ENCODE assay signal across 22 cellular contexts in the genomic region with DNA sequence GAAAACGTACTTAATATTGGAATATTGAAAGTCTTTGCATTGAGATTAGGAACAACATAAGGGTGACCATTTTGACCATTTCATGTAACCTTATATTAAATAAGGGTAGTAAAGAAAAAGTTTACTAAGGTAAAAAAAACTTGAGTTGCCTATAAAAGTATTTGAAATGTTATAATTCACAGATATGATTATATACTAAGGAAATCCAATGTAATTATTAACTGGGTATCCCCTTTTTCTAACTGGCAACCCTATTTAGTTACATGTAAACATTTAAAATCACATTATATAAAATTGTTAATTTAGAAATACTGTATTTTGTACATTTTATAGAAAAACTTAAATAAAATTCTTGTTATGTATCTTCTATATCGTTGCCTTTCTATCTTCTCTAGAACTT.
A peak's percentile ranks its signal among the peaks of the same experiment; 100 is the strongest.
DNase-seq lines count a peak whose midpoint lies in the region; ATAC-seq, FAIRE-seq and TF ChIP-seq lines count a peak whose summit lies in the region.
"Had no signal": no experiment of that assay in that cellular context is flagged by ENCODE, and none has a peak within 500 bp of the region (broad histone marks: within the 10 kb centered on the region; RNA-seq: fewer than 3 reads in every experiment).

No MANE protein-coding gene starts in this region.

- TF ChIP-seq POLR2A in K562 (conservative IDR thresholded peaks at IDR 0.05) (no peak), vagina (IDR thresholded peaks at IDR 0.05) (no peak)

- intact Hi-C loops in K562 (cut with micrococcal nuclease): no loop called here
- intact Hi-C loops in vagina (cut with DNase I): no loop called here
- intact Hi-C loops in kidney (cut with DNase I): no loop called here

- no TSS peak for BruUV-seq in K562 (replicated peaks; lab: Mats Ljungman, UMichigan)

- H3K9me3 Mint-ChIP-seq in mesothelial cell of epicardium: peaks cover 25% of the 10 kb centered on the region

- peaks cover 33% of the 10 kb centered on the region for H3K9me3 ChIP-seq in K562 (replicated peaks; ENCODE audit: control insufficient read depth, insufficient read depth, low read depth, low read length)
- peaks cover 17% of the 10 kb centered on the region for H3K9me3 ChIP-seq in vagina
- peaks cover 9 to 13% of the 10 kb centered on the region in 2 donors for H3K9me3 ChIP-seq in kidney (ENCODE audit: control insufficient read depth in 1 of 2, low read length in 2 of 2)

- no peak for DNase-seq in RCC 7860 (ENCODE audit: low spot score)
- DNase-seq in K562 (ENCODE audit: extremely low read depth in 1 of 4, low spot score in 3 of 4): no peak
- no peak for DNase-seq in mesothelial cell of epicardium (ENCODE audit: low spot score in 2 of 2, unreplicated experiment in 2 of 2)
- DNase-seq in NCI-H526 (lab: John Stamatoyannopoulos, UW): no peak
- no peak for DNase-seq in vagina (ENCODE audit: extremely low spot score in 2 of 2)
- DNase-seq in kidney: no peak
- DNase-seq: ACHN; BE2C; C1 segment of cervical spinal cord; CD4-positive, CD25-positive, alpha-beta regulatory T cell; CD8-positive, alpha-beta memory T cell; COR-L47; GDM1; H7; HFFc6; IMR-90 had no signal

- no peaks in the 10 kb centered on the region for H3K27me3 Mint-ChIP-seq in mesothelial cell of epicardium (ENCODE audit: low read depth)
- H3K27me3 Mint-ChIP-seq: CD4-positive, CD25-positive, alpha-beta regulatory T cell; CD8-positive, alpha-beta memory T cell had no signal

- TF ChIP-seq RAD21 in K562 (CRISPR knock-in tag; conservative IDR thresholded peaks at IDR 0.05 in 1 of 2, IDR thresholded peaks at IDR 0.05 in 1 of 2): no peak

- FAIRE-seq in RCC 7860 (lab: Jason Lieb, UNC) (peak; percentile 57), K562 (lab: Jason Lieb, UNC) (no peak), kidney (lab: Jason Lieb, UNC) (no peak)
- FAIRE-seq: D721Med, GM12892, GM18507 had no signal

- in situ Hi-C loops in K562 (cut with MboI): no loop called here

- H3K4me1 ChIP-seq in K562 (replicated peaks in 1 of 2; ENCODE audit: control insufficient read depth in 2 of 2, insufficient read depth in 2 of 2, low read length in 2 of 2): no peaks in the 10 kb centered on the region; a peak in 1 of 5 replicates
- H3K4me1 ChIP-seq in vagina: no peaks in the 10 kb centered on the region
- H3K4me1 ChIP-seq in kidney (ENCODE audit: control insufficient read depth in 1 of 2, insufficient read depth in 1 of 2, low read depth in 1 of 2, low read length in 2 of 2): no peaks in the 10 kb centered on the region
- H3K4me1 ChIP-seq: BE2C had no signal

- CTCF ChIA-PET in K562 (lab: Yijun Ruan, JAX; ENCODE audit: low intra/inter-chr PET ratio): no interaction called here

- peaks cover 87% of the 10 kb centered on the region for H3K36me3 ChIP-seq in K562 (ENCODE audit: control insufficient read depth, insufficient read depth, low read length)
- peaks cover 0 to 65% of the 10 kb centered on the region in 2 donors for H3K36me3 ChIP-seq in vagina
- H3K36me3 ChIP-seq in kidney (ENCODE audit: control insufficient read depth in 1 of 2, insufficient read depth in 2 of 2, low read length in 2 of 2): peaks cover 8 to 21% of the 10 kb centered on the region in 2 donors

- H3K4me3 Mint-ChIP-seq in mesothelial cell of epicardium: no peak overlapping the region
- H3K4me3 Mint-ChIP-seq: CD4-positive, CD25-positive, alpha-beta regulatory T cell; CD8-positive, alpha-beta memory T cell; GM23338; HFFc6 had no signal

- TF ChIP-seq CTCF in K562 (IDR thresholded peaks at IDR 0.05 in 2 of 3, conservative IDR thresholded peaks at IDR 0.05 in 1 of 3; ENCODE audit: insufficient read depth in 2 of 3, low read depth in 1 of 3, low read length in 3 of 3) (no peak), mesothelial cell of epicardium (IDR thresholded peaks at IDR 0.05; ENCODE audit: unreplicated experiment) (no peak), vagina (IDR thresholded peaks at IDR 0.05) (no peak), kidney (IDR thresholded peaks at IDR 0.05; ENCODE audit: borderline replicate concordance, extremely low read depth, insufficient read depth) (no peak)

- peak overlapping the region; percentile 21 for H3K27ac Mint-ChIP-seq in mesothelial cell of epicardium
- H3K27ac Mint-ChIP-seq: CD4-positive, CD25-positive, alpha-beta regulatory T cell; CD8-positive, alpha-beta memory T cell; GM23338; HFFc6 had no signal

- H3K4me1 Mint-ChIP-seq in mesothelial cell of epicardium: no peaks in the 10 kb centered on the region
- H3K4me1 Mint-ChIP-seq: CD4-positive, CD25-positive, alpha-beta regulatory T cell; CD8-positive, alpha-beta memory T cell; GM23338 had no signal

- no peaks in the 10 kb centered on the region for H4K20me1 ChIP-seq in K562 (replicated peaks; ENCODE audit: control insufficient read depth, insufficient read depth, low read length)

- H3K9ac ChIP-seq in K562 (ENCODE audit: insufficient read depth in 1 of 2, low read depth in 2 of 2, low read length in 2 of 2): no peak overlapping the region
- no peak overlapping the region for H3K9ac ChIP-seq in kidney (ENCODE audit: low read length in 2 of 2)

- no peak overlapping the region for H2AFZ ChIP-seq in K562 (ENCODE audit: low read depth, low read length)
- H2AFZ ChIP-seq: GM23338 had no signal

- H3K9me1 ChIP-seq in K562 (ENCODE audit: control insufficient read depth, insufficient read depth, low read length): no peaks in the 10 kb centered on the region

- peaks cover 74% of the 10 kb centered on the region for H3K36me3 Mint-ChIP-seq in mesothelial cell of epicardium

- no peak for TF ChIP-seq EP300 in K562 (IDR thresholded peaks at IDR 0.05; ENCODE audit: low read length)

- H3K4me3 ChIP-seq in K562 (no peak overlapping the region), vagina (no peak overlapping the region), kidney (ENCODE audit: low read length in 2 of 2) (no peak overlapping the region)
- H3K4me3 ChIP-seq: GM23338 had no signal

- no peak for ATAC-seq in K562
- ATAC-seq: GM23338, HCT116 had no signal

- H3K79me2 ChIP-seq in K562 (ENCODE audit: control insufficient read depth, insufficient read depth, low read length): no peaks in the 10 kb centered on the region

- no peaks in the 10 kb centered on the region for H3K27me3 ChIP-seq in K562 (ENCODE audit: control insufficient read depth in 2 of 2, insufficient read depth in 2 of 2, low read length in 2 of 2)
- H3K27me3 ChIP-seq in vagina: no peaks in the 10 kb centered on the region
- H3K27me3 ChIP-seq: BE2C had no signal

- POLR2A ChIA-PET in K562 (lab: Yijun Ruan, JAX): no interaction called here

- H3K27ac ChIP-seq in K562 (ENCODE audit: extremely low read depth, low read depth, low read length) (no peak overlapping the region), vagina (no peak overlapping the region), kidney (ENCODE audit: low read depth in 2 of 2, low read length in 2 of 2) (no peak overlapping the region)
- H3K27ac ChIP-seq: HL-60 had no signal

- 98% methylated on average over 2 of the region's 2 CpGs for WGBS in K562 (ENCODE audit: insufficient coverage, low coverage, missing lambda C conversion rate)

- H3K4me2 ChIP-seq in K562 (ENCODE audit: insufficient read depth, low read length): no peak overlapping the region
- H3K4me2 ChIP-seq: GM23338 had no signal

TF ChIP-seq in K562, 482 proteins besides CTCF, POLR2A, EP300 and RAD21:
- TF ChIP-seq RBM22 (IDR thresholded peaks at IDR 0.05; ENCODE audit: low read depth, low read length, poor library complexity, severe bottlenecking) (peak; percentile 51), CREM (IDR thresholded peaks at IDR 0.05; ENCODE audit: low read depth) (no peak), NONO (IDR thresholded peaks at IDR 0.05; ENCODE audit: low read depth in 2 of 2, low read length in 1 of 2) (peak in 1 of 2 experiments; percentile 14; a peak in 1 of 4 replicates)
